ENCODE assay signal across 14 cellular contexts in genomic region chr1:1899266-1899966, GRCh38. TPM values are rescaled to one million over a fixed set of nuclear protein-coding genes. Genes with fewer than 3 reads are reported as not detected.
A peak's percentile ranks its signal among the peaks of the same experiment; 100 is the strongest.
DNase-seq lines count a peak whose midpoint lies in the region; ATAC-seq and TF ChIP-seq lines count a peak whose summit lies in the region.
"Had no signal": no experiment of that assay in that cellular context is flagged by ENCODE, and none has a peak within 500 bp of the region (broad histone marks: within the 10 kb centered on the region; RNA-seq: fewer than 3 reads in every experiment).

No MANE protein-coding gene starts in this region.

- H3K4me3 ChIP-seq in CD4-positive, CD25-positive, alpha-beta regulatory T cell (ENCODE audit: low read depth, low read length), result no peak overlapping the region

- peaks cover 17% of the 10 kb centered on the region for H3K4me1 ChIP-seq in CD4-positive, CD25-positive, alpha-beta regulatory T cell (ENCODE audit: control insufficient read depth, insufficient read depth, low read length, poor library complexity, severe bottlenecking)

- ATAC-seq in CD4-positive, CD25-positive, alpha-beta regulatory T cell (ENCODE audit: low read depth in 2 of 2), result peak; percentile 16 to 40
- ATAC-seq in GM19328 (IDR thresholded peaks at IDR 0.05; ENCODE audit: unreplicated experiment), result no peak

- peak in 1 of 3 donors; percentile 55 for DNase-seq in CD4-positive, CD25-positive, alpha-beta regulatory T cell
- DNase-seq in GM10266 (ENCODE audit: extremely low spot score) (no peak), RPMI8226 (peak; percentile 90), iPS-NIHi7 (ENCODE audit: extremely low spot score) (peak; percentile 42), NCI-H1048 (lab: John Stamatoyannopoulos, UW) (no peak), globus pallidus (ENCODE audit: low spot score) (no peak)
- DNase-seq: activated CD4-positive, alpha-beta T cell treated with anti-CD3 and anti-CD28 coated beads for 1 hour; DMS79 treated with DMSO at 0.1 percent for 48 hours; effector memory CD4-positive, alpha-beta T cell; NCI-H1105 treated with DMSO at 0.1 percent for 48 hours; stimulated activated CD4-positive, alpha-beta T cell treated with anti-CD3 and anti-CD28 coated beads, Interleukin-15, amount 100 ng/mL, for 24 hours had no signal

- H3K4me3 Mint-ChIP-seq in CD4-positive, CD25-positive, alpha-beta regulatory T cell, result peak overlapping the region in 1 of 4 donors; percentile 11
- H3K4me3 Mint-ChIP-seq: nephron; stimulated activated naive CD8-positive, alpha-beta T cell treated with anti-CD3 and anti-CD28 coated beads, Interleukin-15, Interleukin-2, amounts not matched to agents 100 ng/mL and 50 ng/mL, for 24 hours had no signal

- H3K27me3 ChIP-seq in CD4-positive, CD25-positive, alpha-beta regulatory T cell (ENCODE audit: control insufficient read depth, insufficient read depth, low read length), result no peaks in the 10 kb centered on the region

- peak overlapping the region in 1 of 3 donors; percentile 46 for H3K27ac Mint-ChIP-seq in CD4-positive, CD25-positive, alpha-beta regulatory T cell
- H3K27ac Mint-ChIP-seq: nephron; stimulated activated naive CD8-positive, alpha-beta T cell treated with anti-CD3 and anti-CD28 coated beads, Interleukin-15, Interleukin-2, amounts not matched to agents 100 ng/mL and 50 ng/mL, for 24 hours had no signal

- peak; percentile 37 for TF ChIP-seq CTCF in GM10266 (IDR thresholded peaks at IDR 0.05; ENCODE audit: control insufficient read depth, insufficient read depth, low read depth, missing control alignments)

- H3K9me3 Mint-ChIP-seq in CD4-positive, CD25-positive, alpha-beta regulatory T cell, result peaks cover 0 to 2% (median 0%) of the 10 kb centered on the region in 7 donors
- H3K9me3 Mint-ChIP-seq: nephron; stimulated activated naive CD8-positive, alpha-beta T cell treated with anti-CD3 and anti-CD28 coated beads, Interleukin-15, Interleukin-2, amounts not matched to agents 100 ng/mL and 50 ng/mL, for 24 hours had no signal

- H3K36me3 Mint-ChIP-seq in CD4-positive, CD25-positive, alpha-beta regulatory T cell, result no peaks in the 10 kb centered on the region

- no peaks in the 10 kb centered on the region for H3K36me3 ChIP-seq in CD4-positive, CD25-positive, alpha-beta regulatory T cell (ENCODE audit: control insufficient read depth, insufficient read depth, low read length)

- H3K27me3 Mint-ChIP-seq in CD4-positive, CD25-positive, alpha-beta regulatory T cell, result no peaks in the 10 kb centered on the region
- H3K27me3 Mint-ChIP-seq: stimulated activated naive CD8-positive, alpha-beta T cell treated with anti-CD3 and anti-CD28 coated beads, Interleukin-15, Interleukin-2, amounts not matched to agents 100 ng/mL and 50 ng/mL, for 24 hours had no signal

- H3K4me1 Mint-ChIP-seq in CD4-positive, CD25-positive, alpha-beta regulatory T cell, result peaks cover 0 to 21% (median 10%) of the 10 kb centered on the region in 4 donors

- H3K27ac ChIP-seq in CD4-positive, CD25-positive, alpha-beta regulatory T cell (ENCODE audit: insufficient read depth, low read length, poor library complexity, severe bottlenecking), result no peak overlapping the region

- no peaks in the 10 kb centered on the region for H3K9me3 ChIP-seq in CD4-positive, CD25-positive, alpha-beta regulatory T cell (ENCODE audit: control insufficient read depth in 2 of 2, low read length in 2 of 2)

RNA-seq across cellular contexts. Expression of gene GNB1, which starts 8.5 kb away (rescaled TPM):
- total RNA-seq in CD4-positive, CD25-positive, alpha-beta regulatory T cell, result 242 TPM
- polyA plus RNA-seq in CD4-positive, CD25-positive, alpha-beta regulatory T cell, result 100 to 1,000 TPM in 2 of 4 donors, 10 to 100 TPM in 2; 47.0 to 106 (median 78.3) TPM

RNA-seq across cellular contexts. Expression of gene CALML6, which starts 15.6 kb away (rescaled TPM):
- not detected for total RNA-seq in CD4-positive, CD25-positive, alpha-beta regulatory T cell
- not detected for polyA plus RNA-seq in CD4-positive, CD25-positive, alpha-beta regulatory T cell

RNA-seq across cellular contexts. Expression of gene TMEM52, which starts 19.7 kb away (rescaled TPM):
- total RNA-seq in CD4-positive, CD25-positive, alpha-beta regulatory T cell, result 0.62 TPM
- under 1 TPM in 1 of 4 donors, not detected in 3; 0.50 TPM for polyA plus RNA-seq in CD4-positive, CD25-positive, alpha-beta regulatory T cell

Comparison
In these comparisons a context has a peak if more than half of its experiments do, and no peak if none do; other contexts are left out.
1. DNase-seq: peak in RPMI8226 (single experiment) and iPS-NIHi7 (single experiment); none in GM10266 (single experiment), NCI-H1048 (single experiment) and globus pallidus (single experiment).